20 cellular contexts compared by ENCODE assay signal in genomic region chr12:79115743-79116142, GRCh38.
"Had no signal": no experiment of that assay in that cellular context is flagged by ENCODE, and none has a peak within 500 bp of the region (broad histone marks: within the 10 kb centered on the region; RNA-seq: fewer than 3 reads in every experiment).

No MANE protein-coding gene starts in this region.

- H3K4me1 ChIP-seq: body of pancreas, colonic mucosa, esophagus muscularis mucosa, transverse colon had no signal

- DNase-seq: activated B cell treated with CpG ODN at 0.5 μM for 24 hours; activated CD4-positive, alpha-beta T cell treated with anti-CD3 and anti-CD28 coated beads for 48 hours; activated CD8-positive, alpha-beta memory T cell treated with anti-CD3 and anti-CD28 coated beads, Interleukin-2, amount 50 U/mL, for 4 hours; activated CD8-positive, alpha-beta T cell treated with anti-CD3 and anti-CD28 coated beads for 36 hours; activated gamma-delta T cell; activated T-cell treated with anti-CD3 and anti-CD28 coated beads, Interleukin-2, amount 50 U/mL, for 48 hours; amniotic stem cell; body of pancreas; central memory CD4-positive, alpha-beta T cell; colonic mucosa; hippocampal formation; left ventricle myocardium superior; mesendoderm; stimulated activated CD4-positive, alpha-beta T cell treated with anti-CD3 and anti-CD28 coated beads, Interleukin-12 subunit alpha, Interleukin-12 subunit beta, amount 100 ng/mL, for 4 hours; stimulated activated CD4-positive, alpha-beta T cell treated with anti-CD3 and anti-CD28 coated beads, Interleukin-4, amount 100 ng/mL, for 1 hour; stimulated activated naive CD4-positive, alpha-beta T cell treated with Interleukin-2 at 50 U/mL for 16 hours; substantia nigra; transverse colon had no signal

- H3K27ac ChIP-seq: body of pancreas, colonic mucosa, esophagus muscularis mucosa, transverse colon had no signal

- H3K27me3 ChIP-seq: body of pancreas, colonic mucosa, esophagus muscularis mucosa, transverse colon had no signal

- H3K36me3 ChIP-seq: colonic mucosa, esophagus muscularis mucosa, transverse colon had no signal

- ATAC-seq: activated CD8-positive, alpha-beta T cell treated with anti-CD3 and anti-CD28 coated beads for 36 hours; body of pancreas; left ventricle myocardium superior; natural killer cell treated with Interleukin-12 subunit alpha and Interleukin-12 subunit beta and Interleukin-15 and Interleukin-18, amount 100 ng/mL, for 72 hours had no signal

- H3K9me3 ChIP-seq: body of pancreas, colonic mucosa, esophagus muscularis mucosa, transverse colon had no signal

- H3K4me3 ChIP-seq: body of pancreas, colonic mucosa, esophagus muscularis mucosa, transverse colon had no signal
